ENCODE assay signal across 15 cellular contexts in genomic region chr3:42226470-42227425, GRCh38. TPM values are rescaled to one million over a fixed set of nuclear protein-coding genes. Genes with fewer than 3 reads are reported as not detected.
DNase-seq lines count a peak whose midpoint lies in the region; ATAC-seq, FAIRE-seq and TF ChIP-seq lines count a peak whose summit lies in the region.
"Had no signal": no experiment of that assay in that cellular context is flagged by ENCODE, and none has a peak within 500 bp of the region (broad histone marks: within the 10 kb centered on the region; RNA-seq: fewer than 3 reads in every experiment).

No MANE protein-coding gene starts in this region.

- CTCF ChIA-PET in HepG2 (lab: Yijun Ruan, JAX; ENCODE audit: low intra/inter-chr PET ratio, low total read pairs): no interaction called here

- H3K9ac ChIP-seq in HepG2 (ENCODE audit: insufficient read depth, low read depth, low read length): no peak overlapping the region
- H3K9ac ChIP-seq in OCI-LY1 (ENCODE audit: low read length): no peak overlapping the region

- H3K4me3 ChIP-seq in HepG2 (replicated peaks in 1 of 3; ENCODE audit: insufficient read depth in 1 of 3, low read depth in 2 of 3, low read length in 3 of 3): no peak overlapping the region
- H3K4me3 ChIP-seq in right lobe of liver: no peak overlapping the region
- no peak overlapping the region for H3K4me3 ChIP-seq in OCI-LY1 (ENCODE audit: low read depth, low read length, poor library complexity, severe bottlenecking)
- no peak overlapping the region for H3K4me3 ChIP-seq in fibroblast of mammary gland (ENCODE audit: control insufficient read depth, low read depth, low read length)
- H3K4me3 ChIP-seq in prostate gland: no peak overlapping the region
- H3K4me3 ChIP-seq in H7 (ENCODE audit: insufficient read depth, low read depth, low read length): no peak overlapping the region
- H3K4me3 ChIP-seq: SK-N-MC had no signal

- BruUV-seq in HepG2 (replicated peaks; lab: Mats Ljungman, UMichigan): no TSS peak

- H3K4me2 ChIP-seq in HepG2 (ENCODE audit: low read depth, low read length): no peak overlapping the region
- no peak overlapping the region for H3K4me2 ChIP-seq in OCI-LY1 (ENCODE audit: low read length)

- no peaks in the 10 kb centered on the region; the same call in 1 of the 2 replicates for H3F3A ChIP-seq in OCI-LY1 (ENCODE audit: insufficient read depth, low read length)

- in situ Hi-C loops in HepG2 (cut with HindIII; ENCODE audit: extremely low pct_ligation_motif_present, low pct_unique_long_range_greater_than_20kb): loop anchor here (10.0 to 25.0 kb wide), 2 partner anchors 308 to 611 kb away; no protein-coding TSS in a partner anchor

- ATAC-seq in HepG2 (peak; percentile 17; the same call in 2 of the 3 replicates), right lobe of liver (no peak)

- no peak for TF ChIP-seq RAD21 in HepG2 (CRISPR knock-in tag; IDR thresholded peaks at IDR 0.05)

- peaks cover 12% of the 10 kb centered on the region for H3K4me1 ChIP-seq in HepG2 (ENCODE audit: insufficient read depth, low read length)
- peaks cover 0 to 27% (median 4%) of the 10 kb centered on the region in 4 donors for H3K4me1 ChIP-seq in right lobe of liver
- peaks cover 6% of the 10 kb centered on the region for H3K4me1 ChIP-seq in OCI-LY1 (ENCODE audit: insufficient read depth, low read length, severe bottlenecking)
- H3K4me1 ChIP-seq in prostate gland (replicated peaks): peaks cover 13% of the 10 kb centered on the region

- TF ChIP-seq EP300 in HepG2 (IDR thresholded peaks at IDR 0.05; ENCODE audit: low read depth in 2 of 2, low read length in 2 of 2) (no peak), HepG2 (CRISPR knock-in tag; IDR thresholded peaks at IDR 0.05; ENCODE audit: borderline replicate concordance) (no peak)

- DNase-seq in HepG2 (ENCODE audit: low spot score): no peak
- DNase-seq in right lobe of liver: no peak
- DNase-seq in fibroblast of mammary gland (ENCODE audit: low read depth): peak; percentile 23
- no peak for DNase-seq in superior temporal gyrus (ENCODE audit: extremely low spot score)
- DNase-seq in prostate gland (ENCODE audit: low spot score): no peak
- no peak for DNase-seq in H7
- DNase-seq in activated CD4-positive, alpha-beta T cell treated with anti-CD3 and anti-CD28 coated beads, Interleukin-2, amount 50 U/mL, for 1 hour: no peak
- DNase-seq: activated gamma-delta T cell treated with Interleukin-2 at 50 U/mL for 16 hours; NCI-H1694; stimulated activated CD4-positive, alpha-beta T cell treated with anti-CD3 and anti-CD28 coated beads, Interleukin-15, amount 100 ng/mL, for 24 hours had no signal

- no peaks in the 10 kb centered on the region for H3K79me2 ChIP-seq in HepG2 (ENCODE audit: insufficient read depth, low read length)
- no peaks in the 10 kb centered on the region for H3K79me2 ChIP-seq in OCI-LY1 (ENCODE audit: insufficient read depth, low read length)

- WGBS in HepG2 (ENCODE audit: low lambda C conversion rate): 93% methylated on average over 8 of the region's 11 CpGs
- WGBS in right lobe of liver (ENCODE audit: insufficient coverage, low coverage, low lambda C conversion rate, missing lambda C conversion rate): 89% methylated on average over 10 of the region's 11 CpGs
- WGBS in prostate gland: 80% methylated on average over 11 of the region's 11 CpGs

- H3K27me3 ChIP-seq in HepG2 (ENCODE audit: control insufficient read depth in 1 of 2, insufficient read depth in 2 of 2, low read length in 2 of 2): peaks cover 0 to 8% of the 10 kb centered on the region in 2 experiments; a peak in 1 of 5 replicates
- H3K27me3 ChIP-seq in right lobe of liver: no peaks in the 10 kb centered on the region
- no peaks in the 10 kb centered on the region for H3K27me3 ChIP-seq in OCI-LY1 (ENCODE audit: insufficient read depth, low read length)
- no peaks in the 10 kb centered on the region for H3K27me3 ChIP-seq in prostate gland (replicated peaks; ENCODE audit: insufficient read depth)
- no peaks in the 10 kb centered on the region for H3K27me3 ChIP-seq in H7 (ENCODE audit: control insufficient read depth, insufficient read depth, low read length)

- no peaks in the 10 kb centered on the region for H3K9me2 ChIP-seq in OCI-LY1 (ENCODE audit: low read depth, low read length)

- POLR2A ChIA-PET in HepG2 (lab: Yijun Ruan, JAX): no interaction called here

- H4K20me1 ChIP-seq in HepG2 (ENCODE audit: insufficient read depth, low read length): no peaks in the 10 kb centered on the region
- H4K20me1 ChIP-seq in OCI-LY1 (ENCODE audit: insufficient read depth, low read length): no peaks in the 10 kb centered on the region

- H3K36me3 ChIP-seq in HepG2 (replicated peaks in 1 of 2; ENCODE audit: control insufficient read depth in 1 of 2, insufficient read depth in 2 of 2, low read length in 2 of 2): peaks cover 9 to 27% of the 10 kb centered on the region in 2 experiments; a peak in 4 of 5 replicates
- peaks cover 0 to 8% (median 5%) of the 10 kb centered on the region in 4 donors for H3K36me3 ChIP-seq in right lobe of liver
- H3K36me3 ChIP-seq in OCI-LY1 (ENCODE audit: insufficient read depth, low read length): peaks cover 47% of the 10 kb centered on the region
- no peaks in the 10 kb centered on the region for H3K36me3 ChIP-seq in prostate gland
- peaks cover 3% of the 10 kb centered on the region for H3K36me3 ChIP-seq in H7 (replicated peaks; ENCODE audit: control insufficient read depth, insufficient read depth, low read length)

- no peak for FAIRE-seq in HepG2 (lab: Jason Lieb, UNC)
- FAIRE-seq: D721Med had no signal

- H2AFZ ChIP-seq in HepG2 (ENCODE audit: low read length) (no peak overlapping the region), OCI-LY1 (ENCODE audit: low read length) (no peak overlapping the region)

- intact Hi-C loops in HepG2 (cut with micrococcal nuclease; ENCODE audit: unreplicated experiment) (no loop called here), right lobe of liver (cut with DNase I) (loop anchor here in 1 of 2 donors (10.0 kb wide), 1 partner anchor 308 kb away; no protein-coding TSS in a partner anchor), prostate gland (cut with DNase I) (loop anchor here (10.0 kb wide), 1 partner anchor 318 kb away; no protein-coding TSS in a partner anchor)

- H3K27ac ChIP-seq in HepG2 (ENCODE audit: extremely low read length, insufficient read depth, low read length) (no peak overlapping the region), right lobe of liver (no peak overlapping the region), OCI-LY1 (ENCODE audit: low read depth, low read length, poor library complexity, severe bottlenecking) (peak overlapping the region; percentile 37), prostate gland (no peak overlapping the region)
- H3K27ac ChIP-seq: SK-N-MC had no signal

- no peaks in the 10 kb centered on the region for H3K9me3 ChIP-seq in HepG2 (ENCODE audit: low read length)
- H3K9me3 ChIP-seq in right lobe of liver: no peaks in the 10 kb centered on the region
- H3K9me3 ChIP-seq in OCI-LY1 (ENCODE audit: low read length): no peaks in the 10 kb centered on the region
- no peaks in the 10 kb centered on the region for H3K9me3 ChIP-seq in prostate gland

- TF ChIP-seq POLR2A in HepG2 (IDR thresholded peaks at IDR 0.05; ENCODE audit: insufficient read depth in 1 of 2, low read depth in 2 of 2, low read length in 2 of 2) (no peak), right lobe of liver (IDR thresholded peaks at IDR 0.05) (no peak), prostate gland (IDR thresholded peaks at IDR 0.05) (no peak)

- TF ChIP-seq CTCF in HepG2 (CRISPR knock-in tag; IDR thresholded peaks at IDR 0.05): no peak
- TF ChIP-seq CTCF in right lobe of liver (IDR thresholded peaks at IDR 0.05): no peak
- no peak for TF ChIP-seq CTCF in OCI-LY1 (IDR thresholded peaks at IDR 0.05; ENCODE audit: low read length)
- no peak for TF ChIP-seq CTCF in fibroblast of mammary gland (conservative IDR thresholded peaks at IDR 0.05; ENCODE audit: control insufficient read depth, insufficient read depth, low read depth, low read length)
- TF ChIP-seq CTCF in prostate gland (IDR thresholded peaks at IDR 0.05): no peak

TF ChIP-seq in HepG2, 621 proteins besides CTCF, POLR2A, EP300 and RAD21 (continues in another document):
- TF ChIP-seq FOXP1 (IDR thresholded peaks at IDR 0.05): no peak
- TF ChIP-seq FOXP1 (CRISPR knock-in tag; IDR thresholded peaks at IDR 0.05): no peak
- TF ChIP-seq ZFP37 (CRISPR knock-in tag; IDR thresholded peaks at IDR 0.05; ENCODE audit: borderline replicate concordance): no peak
- peak; percentile 40; the same call in 1 of the 2 replicates for TF ChIP-seq NFYC (CRISPR knock-in tag; IDR thresholded peaks at IDR 0.05)

RNA-seq across cellular contexts. Expression of gene CCK, which starts 39.2 kb away (rescaled TPM):
- total RNA-seq in HepG2 (2016; rRNA removed; fragmentation: Illumina TruSeq; extraction: Trizol) (not detected in 2 replicates), right lobe of liver (not detected), prostate gland (10 to 100 TPM in 1 of 2 donors, 1 to 10 TPM in 1; 3.0 to 50.7 TPM)
- not detected in 2 replicates for total RNA-seq in HepG2 (2016; cell fraction: cytosol; rRNA removed; fragmentation: Illumina TruSeq; extraction: Trizol; ENCODE audit: low read depth)
- total RNA-seq in HepG2 (2016; cell fraction: insoluble cytoplasmic fraction; rRNA removed; fragmentation: Illumina TruSeq; extraction: Trizol): not detected in 2 replicates
- total RNA-seq in HepG2 (2016; cell fraction: membrane; rRNA removed; fragmentation: Illumina TruSeq; extraction: Trizol): not detected in 2 replicates
- total RNA-seq in HepG2 (2016; cell fraction: nucleus; rRNA removed; fragmentation: Illumina TruSeq; extraction: Trizol): not detected in 2 replicates
- polyA plus RNA-seq in HepG2 (2011; rRNA removed): not detected in 2 replicates
- not detected in 2 replicates for polyA plus RNA-seq in HepG2 (2011; cell fraction: cytosol; rRNA removed)
- polyA plus RNA-seq in HepG2 (2011; cell fraction: nucleus; rRNA removed): not detected in 2 replicates
- polyA plus RNA-seq in HepG2 (2012): not detected in 2 replicates
- polyA plus RNA-seq in HepG2 (2016; cell fraction: cytosol; fragmentation: Illumina TruSeq; extraction: Trizol; ENCODE audit: low read depth): not detected in 2 replicates
- polyA plus RNA-seq in HepG2 (2016; cell fraction: insoluble cytoplasmic fraction; fragmentation: Illumina TruSeq; extraction: Trizol; ENCODE audit: low read depth): not detected in 2 replicates
- not detected in 2 replicates for polyA plus RNA-seq in HepG2 (2016; cell fraction: membrane; fragmentation: Illumina TruSeq; extraction: Trizol; ENCODE audit: low read depth)
- polyA plus RNA-seq in HepG2 (2016; cell fraction: nucleus; fragmentation: Illumina TruSeq; extraction: Trizol; ENCODE audit: insufficient read depth, low read depth): not detected in 2 replicates
- polyA minus RNA-seq in HepG2 (2011; rRNA and poly(A)+ RNA removed; ENCODE audit: low replicate concordance): not detected in 2 replicates
- polyA minus RNA-seq in HepG2 (2011; cell fraction: cytosol; rRNA and poly(A)+ RNA removed): not detected in 2 replicates
- not detected in 2 replicates for polyA minus RNA-seq in HepG2 (2011; cell fraction: nucleus; rRNA and poly(A)+ RNA removed)
- 0.14 TPM in 1 of 2 replicates, not detected in the other for total RNA-seq in H7 (2014; rRNA removed; shearing (Covaris generic))
- total RNA-seq: glomerular endothelial cell, pulmonary artery endothelial cell had no signal
